8 cellular contexts compared by ENCODE assay signal in the genomic region with DNA sequence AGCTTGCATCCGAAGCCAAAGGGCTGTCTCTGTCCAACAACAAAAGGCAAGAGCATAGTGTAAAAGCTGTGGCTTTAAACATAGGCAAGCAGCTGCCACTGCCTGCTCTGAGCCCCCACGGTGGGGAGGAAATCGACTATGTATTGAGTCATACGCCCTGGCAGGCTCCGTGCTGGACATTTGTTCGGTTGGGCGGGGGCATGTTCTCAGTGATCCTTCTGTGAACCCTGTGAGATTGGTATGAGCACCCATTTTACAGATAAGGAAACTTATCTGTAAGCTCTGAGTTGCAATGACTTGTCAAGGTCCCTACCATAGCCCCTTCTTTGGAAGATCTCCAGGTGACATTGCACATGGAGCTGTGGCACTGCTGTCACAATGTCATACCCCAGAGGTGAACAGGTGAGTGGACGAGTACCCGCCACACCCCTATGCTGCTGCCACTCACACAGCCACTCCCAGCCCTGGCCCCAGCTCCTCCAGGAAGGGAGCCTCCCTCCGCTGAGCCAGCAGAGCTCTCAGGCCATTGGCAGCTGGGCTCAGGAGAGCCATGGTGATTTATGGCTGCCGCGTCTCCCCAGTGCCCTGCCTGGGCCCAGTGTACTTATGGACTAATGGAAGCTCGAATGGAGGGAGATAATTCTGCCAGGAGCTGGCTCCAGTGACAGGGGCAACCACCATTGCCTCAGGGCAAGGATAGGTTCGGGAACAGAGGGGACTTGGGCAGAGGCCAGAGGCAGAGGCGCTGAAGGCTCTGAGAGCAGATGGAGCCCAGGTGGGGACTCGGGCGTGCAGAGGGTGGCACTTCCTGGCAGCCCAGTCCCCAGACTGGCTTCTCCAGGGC. TPM values are rescaled to one million over a fixed set of nuclear protein-coding genes. Genes with fewer than 3 reads are reported as not detected.
DNase-seq lines count a peak whose midpoint lies in the region; ATAC-seq and TF ChIP-seq lines count a peak whose summit lies in the region.

No MANE protein-coding gene starts in this region.

- no peak for TF ChIP-seq EP300 in stomach (IDR thresholded peaks at IDR 0.05)

- peaks cover 33 to 50% (median 40%) of the 10 kb centered on the region in 4 donors for H3K4me1 ChIP-seq in stomach

- DNase-seq in HFF-Myc (ENCODE audit: extremely low read depth, low read depth) (peak; percentile 67), fibroblast of villous mesenchyme (ENCODE audit: low read depth) (peak; percentile 85), stomach (peak; percentile 74), iPS-NIHi11 (ENCODE audit: low spot score) (no peak), middle frontal gyrus (ENCODE audit: extremely low spot score, low spot score) (no peak)
- DNase-seq in central memory CD4-positive, alpha-beta T cell: no peak

- H3K27ac ChIP-seq in stomach: peak overlapping the region; percentile 62 to 79 (median 71)

- TF ChIP-seq CTCF in HFF-Myc (IDR thresholded peaks at IDR 0.05; ENCODE audit: low read depth, low read length, missing control alignments) (no peak), fibroblast of villous mesenchyme (IDR thresholded peaks at IDR 0.05; ENCODE audit: insufficient read depth, low read depth, low read length) (no peak), stomach (IDR thresholded peaks at IDR 0.05) (no peak)

- no peaks in the 10 kb centered on the region for H3K27me3 ChIP-seq in stomach

- H3K9me3 ChIP-seq in stomach: no peaks in the 10 kb centered on the region

- intact Hi-C loops in stomach (cut with DNase I; ENCODE audit: low total_unique reads): no loop called here

- H3K36me3 ChIP-seq in stomach: no peaks in the 10 kb centered on the region

- WGBS in stomach, 5 donors: 25 to 39% (median 33%) methylated on average over 12 to 17 of the region's 17 CpGs

- no peak for TF ChIP-seq POLR2A in stomach (IDR thresholded peaks at IDR 0.05)

- ATAC-seq in HG03354 (IDR thresholded peaks at IDR 0.05; ENCODE audit: poor library complexity, severe bottlenecking, unreplicated experiment): no peak

- no peak overlapping the region for H3K4me3 ChIP-seq in HFF-Myc (replicated peaks; ENCODE audit: low read depth, low read length)
- no peak overlapping the region for H3K4me3 ChIP-seq in fibroblast of villous mesenchyme (ENCODE audit: low read depth, low read length)
- H3K4me3 ChIP-seq in stomach: no peak overlapping the region

TF ChIP-seq in PFSK-1, 5 proteins besides CTCF, POLR2A, EP300 and RAD21:
- TF ChIP-seq REST (IDR thresholded peaks at IDR 0.05; ENCODE audit: insufficient read depth in 1 of 2, low read depth in 2 of 2, low read length in 2 of 2) (peak; percentile 75 to 86), TAF1 (IDR thresholded peaks at IDR 0.05; ENCODE audit: borderline replicate concordance, insufficient read depth, low read length) (no peak), SIN3A (IDR thresholded peaks at IDR 0.05; ENCODE audit: borderline replicate concordance, insufficient read depth, low read length) (no peak), FOXP2 (optimal IDR thresholded peaks at IDR 0.05; ENCODE audit: borderline replicate concordance, extremely low read depth, extremely low read length, insufficient read depth) (peak; percentile 20)
TF ChIP-seq in PFSK-1: peak in this region for 2.

RNA-seq across cellular contexts. Expression of gene UNC5B, which starts 43.7 kb away (rescaled TPM):
- polyA plus RNA-seq in PFSK-1 (2012; ENCODE audit: insufficient read length, low read depth): 175 TPM
- total RNA-seq in fibroblast of villous mesenchyme (9.9 and 37.0 TPM in 2 replicates), stomach (10 to 100 TPM in 2 of 5 donors, 1 to 10 TPM in 3; 5.5 to 42.9 (median 9.4) TPM)
- polyA plus RNA-seq in stomach: 1 to 10 TPM; 1.4 to 3.9 (median 2.0) TPM

Comparison
In these comparisons a context has a peak if more than half of its experiments do, and no peak if none do; other contexts are left out.
1. DNase-seq: peak in HFF-Myc (single experiment), fibroblast of villous mesenchyme (single experiment) and stomach (single experiment); none in iPS-NIHi11 (single experiment), central memory CD4-positive, alpha-beta T cell (single experiment) and middle frontal gyrus (single experiment).